In the genomic region with DNA sequence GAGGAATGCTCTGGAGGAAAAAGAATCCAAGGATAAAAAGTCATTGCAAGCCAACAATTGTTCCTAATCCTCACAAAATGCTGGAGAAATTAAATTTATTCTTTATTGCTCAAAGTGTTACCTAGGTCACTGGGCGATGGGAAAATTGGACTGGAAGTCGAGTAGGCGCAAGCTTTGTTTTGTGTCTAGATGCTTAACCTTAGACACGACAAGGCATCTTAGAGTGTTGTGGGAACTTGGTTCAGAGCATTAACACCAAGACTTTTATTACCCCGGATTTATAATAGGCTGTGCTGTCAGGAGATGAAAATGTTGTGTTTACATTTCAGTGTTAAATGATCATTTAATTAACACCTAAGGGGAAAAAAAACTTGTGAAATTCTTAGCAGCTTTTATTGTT, we compare ENCODE assay signal across 1 cellular context.
TF ChIP-seq lines count a peak whose summit lies in the region.

No MANE protein-coding gene starts in this region.

TF ChIP-seq in HEK293, 187 proteins besides CTCF, POLR2A, EP300 and RAD21 (continued from another document):
- TF ChIP-seq, protein P1, sequence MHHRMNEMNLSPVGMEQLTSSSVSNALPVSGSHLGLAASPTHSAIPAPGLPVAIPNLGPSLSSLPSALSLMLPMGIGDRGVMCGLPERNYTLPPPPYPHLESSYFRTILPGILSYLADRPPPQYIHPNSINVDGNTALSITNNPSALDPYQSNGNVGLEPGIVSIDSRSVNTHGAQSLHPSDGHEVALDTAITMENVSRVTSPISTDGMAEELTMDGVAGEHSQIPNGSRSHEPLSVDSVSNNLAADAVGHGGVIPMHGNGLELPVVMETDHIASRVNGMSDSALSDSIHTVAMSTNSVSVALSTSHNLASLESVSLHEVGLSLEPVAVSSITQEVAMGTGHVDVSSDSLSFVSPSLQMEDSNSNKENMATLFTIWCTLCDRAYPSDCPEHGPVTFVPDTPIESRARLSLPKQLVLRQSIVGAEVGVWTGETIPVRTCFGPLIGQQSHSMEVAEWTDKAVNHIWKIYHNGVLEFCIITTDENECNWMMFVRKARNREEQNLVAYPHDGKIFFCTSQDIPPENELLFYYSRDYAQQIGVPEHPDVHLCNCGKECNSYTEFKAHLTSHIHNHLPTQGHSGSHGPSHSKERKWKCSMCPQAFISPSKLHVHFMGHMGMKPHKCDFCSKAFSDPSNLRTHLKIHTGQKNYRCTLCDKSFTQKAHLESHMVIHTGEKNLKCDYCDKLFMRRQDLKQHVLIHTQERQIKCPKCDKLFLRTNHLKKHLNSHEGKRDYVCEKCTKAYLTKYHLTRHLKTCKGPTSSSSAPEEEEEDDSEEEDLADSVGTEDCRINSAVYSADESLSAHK (tag by site-specific recombination; IDR thresholded peaks at IDR 0.05) = 0 out of 2 replicates have a peak, but pooled peaks have one; percentile 46
- TF ChIP-seq ZNF391 (tag by site-specific recombination; IDR thresholded peaks at IDR 0.05; ENCODE audit: borderline replicate concordance, low read depth) (no peak), ZNF843 (tag by site-specific recombination; IDR thresholded peaks at IDR 0.05) (peak; percentile 76), ZNF560 (tag by site-specific recombination; IDR thresholded peaks at IDR 0.05; ENCODE audit: borderline replicate concordance) (no peak), ZBTB8A (tag by site-specific recombination; IDR thresholded peaks at IDR 0.05) (peak; percentile 8; the same call in 1 of the 2 replicates), GLI2 (tag by site-specific recombination; IDR thresholded peaks at IDR 0.05; ENCODE audit: borderline replicate concordance, low read depth) (no peak), IKZF3 (tag by site-specific recombination; IDR thresholded peaks at IDR 0.05) (peak; percentile 69), BCL11B (tag by site-specific recombination; IDR thresholded peaks at IDR 0.05; ENCODE audit: low read depth) (0 out of 2 replicates have a peak, but pooled peaks have one; percentile 20), ZNF112 (tag by site-specific recombination; IDR thresholded peaks at IDR 0.05) (no peak), SP7 (tag by site-specific recombination; IDR thresholded peaks at IDR 0.05) (peak; percentile 63)
- TF ChIP-seq, protein P2, sequence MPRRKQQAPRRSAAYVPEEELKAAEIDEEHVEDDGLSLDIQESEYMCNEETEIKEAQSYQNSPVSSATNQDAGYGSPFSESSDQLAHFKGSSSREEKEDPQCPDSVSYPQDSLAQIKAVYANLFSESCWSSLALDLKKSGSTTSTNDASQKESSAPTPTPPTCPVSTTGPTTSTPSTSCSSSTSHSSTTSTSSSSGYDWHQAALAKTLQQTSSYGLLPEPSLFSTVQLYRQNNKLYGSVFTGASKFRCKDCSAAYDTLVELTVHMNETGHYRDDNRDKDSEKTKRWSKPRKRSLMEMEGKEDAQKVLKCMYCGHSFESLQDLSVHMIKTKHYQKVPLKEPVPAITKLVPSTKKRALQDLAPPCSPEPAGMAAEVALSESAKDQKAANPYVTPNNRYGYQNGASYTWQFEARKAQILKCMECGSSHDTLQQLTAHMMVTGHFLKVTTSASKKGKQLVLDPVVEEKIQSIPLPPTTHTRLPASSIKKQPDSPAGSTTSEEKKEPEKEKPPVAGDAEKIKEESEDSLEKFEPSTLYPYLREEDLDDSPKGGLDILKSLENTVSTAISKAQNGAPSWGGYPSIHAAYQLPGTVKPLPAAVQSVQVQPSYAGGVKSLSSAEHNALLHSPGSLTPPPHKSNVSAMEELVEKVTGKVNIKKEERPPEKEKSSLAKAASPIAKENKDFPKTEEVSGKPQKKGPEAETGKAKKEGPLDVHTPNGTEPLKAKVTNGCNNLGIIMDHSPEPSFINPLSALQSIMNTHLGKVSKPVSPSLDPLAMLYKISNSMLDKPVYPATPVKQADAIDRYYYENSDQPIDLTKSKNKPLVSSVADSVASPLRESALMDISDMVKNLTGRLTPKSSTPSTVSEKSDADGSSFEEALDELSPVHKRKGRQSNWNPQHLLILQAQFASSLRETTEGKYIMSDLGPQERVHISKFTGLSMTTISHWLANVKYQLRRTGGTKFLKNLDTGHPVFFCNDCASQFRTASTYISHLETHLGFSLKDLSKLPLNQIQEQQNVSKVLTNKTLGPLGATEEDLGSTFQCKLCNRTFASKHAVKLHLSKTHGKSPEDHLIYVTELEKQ (tag by site-specific recombination; IDR thresholded peaks at IDR 0.05; ENCODE audit: borderline replicate concordance) = no peak
- TF ChIP-seq, protein P3, sequence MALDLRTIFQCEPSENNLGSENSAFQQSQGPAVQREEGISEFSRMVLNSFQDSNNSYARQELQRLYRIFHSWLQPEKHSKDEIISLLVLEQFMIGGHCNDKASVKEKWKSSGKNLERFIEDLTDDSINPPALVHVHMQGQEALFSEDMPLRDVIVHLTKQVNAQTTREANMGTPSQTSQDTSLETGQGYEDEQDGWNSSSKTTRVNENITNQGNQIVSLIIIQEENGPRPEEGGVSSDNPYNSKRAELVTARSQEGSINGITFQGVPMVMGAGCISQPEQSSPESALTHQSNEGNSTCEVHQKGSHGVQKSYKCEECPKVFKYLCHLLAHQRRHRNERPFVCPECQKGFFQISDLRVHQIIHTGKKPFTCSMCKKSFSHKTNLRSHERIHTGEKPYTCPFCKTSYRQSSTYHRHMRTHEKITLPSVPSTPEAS (tag by site-specific recombination; IDR thresholded peaks at IDR 0.05) = no peak
- TF ChIP-seq, protein P4, sequence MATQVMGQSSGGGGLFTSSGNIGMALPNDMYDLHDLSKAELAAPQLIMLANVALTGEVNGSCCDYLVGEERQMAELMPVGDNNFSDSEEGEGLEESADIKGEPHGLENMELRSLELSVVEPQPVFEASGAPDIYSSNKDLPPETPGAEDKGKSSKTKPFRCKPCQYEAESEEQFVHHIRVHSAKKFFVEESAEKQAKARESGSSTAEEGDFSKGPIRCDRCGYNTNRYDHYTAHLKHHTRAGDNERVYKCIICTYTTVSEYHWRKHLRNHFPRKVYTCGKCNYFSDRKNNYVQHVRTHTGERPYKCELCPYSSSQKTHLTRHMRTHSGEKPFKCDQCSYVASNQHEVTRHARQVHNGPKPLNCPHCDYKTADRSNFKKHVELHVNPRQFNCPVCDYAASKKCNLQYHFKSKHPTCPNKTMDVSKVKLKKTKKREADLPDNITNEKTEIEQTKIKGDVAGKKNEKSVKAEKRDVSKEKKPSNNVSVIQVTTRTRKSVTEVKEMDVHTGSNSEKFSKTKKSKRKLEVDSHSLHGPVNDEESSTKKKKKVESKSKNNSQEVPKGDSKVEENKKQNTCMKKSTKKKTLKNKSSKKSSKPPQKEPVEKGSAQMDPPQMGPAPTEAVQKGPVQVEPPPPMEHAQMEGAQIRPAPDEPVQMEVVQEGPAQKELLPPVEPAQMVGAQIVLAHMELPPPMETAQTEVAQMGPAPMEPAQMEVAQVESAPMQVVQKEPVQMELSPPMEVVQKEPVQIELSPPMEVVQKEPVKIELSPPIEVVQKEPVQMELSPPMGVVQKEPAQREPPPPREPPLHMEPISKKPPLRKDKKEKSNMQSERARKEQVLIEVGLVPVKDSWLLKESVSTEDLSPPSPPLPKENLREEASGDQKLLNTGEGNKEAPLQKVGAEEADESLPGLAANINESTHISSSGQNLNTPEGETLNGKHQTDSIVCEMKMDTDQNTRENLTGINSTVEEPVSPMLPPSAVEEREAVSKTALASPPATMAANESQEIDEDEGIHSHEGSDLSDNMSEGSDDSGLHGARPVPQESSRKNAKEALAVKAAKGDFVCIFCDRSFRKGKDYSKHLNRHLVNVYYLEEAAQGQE (tag by site-specific recombination; IDR thresholded peaks at IDR 0.05) = no peak
- TF ChIP-seq, protein P5, sequence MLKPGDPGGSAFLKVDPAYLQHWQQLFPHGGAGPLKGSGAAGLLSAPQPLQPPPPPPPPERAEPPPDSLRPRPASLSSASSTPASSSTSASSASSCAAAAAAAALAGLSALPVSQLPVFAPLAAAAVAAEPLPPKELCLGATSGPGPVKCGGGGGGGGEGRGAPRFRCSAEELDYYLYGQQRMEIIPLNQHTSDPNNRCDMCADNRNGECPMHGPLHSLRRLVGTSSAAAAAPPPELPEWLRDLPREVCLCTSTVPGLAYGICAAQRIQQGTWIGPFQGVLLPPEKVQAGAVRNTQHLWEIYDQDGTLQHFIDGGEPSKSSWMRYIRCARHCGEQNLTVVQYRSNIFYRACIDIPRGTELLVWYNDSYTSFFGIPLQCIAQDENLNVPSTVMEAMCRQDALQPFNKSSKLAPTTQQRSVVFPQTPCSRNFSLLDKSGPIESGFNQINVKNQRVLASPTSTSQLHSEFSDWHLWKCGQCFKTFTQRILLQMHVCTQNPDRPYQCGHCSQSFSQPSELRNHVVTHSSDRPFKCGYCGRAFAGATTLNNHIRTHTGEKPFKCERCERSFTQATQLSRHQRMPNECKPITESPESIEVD (tag by site-specific recombination; IDR thresholded peaks at IDR 0.05) = peak; percentile 83
- TF ChIP-seq, protein P6, sequence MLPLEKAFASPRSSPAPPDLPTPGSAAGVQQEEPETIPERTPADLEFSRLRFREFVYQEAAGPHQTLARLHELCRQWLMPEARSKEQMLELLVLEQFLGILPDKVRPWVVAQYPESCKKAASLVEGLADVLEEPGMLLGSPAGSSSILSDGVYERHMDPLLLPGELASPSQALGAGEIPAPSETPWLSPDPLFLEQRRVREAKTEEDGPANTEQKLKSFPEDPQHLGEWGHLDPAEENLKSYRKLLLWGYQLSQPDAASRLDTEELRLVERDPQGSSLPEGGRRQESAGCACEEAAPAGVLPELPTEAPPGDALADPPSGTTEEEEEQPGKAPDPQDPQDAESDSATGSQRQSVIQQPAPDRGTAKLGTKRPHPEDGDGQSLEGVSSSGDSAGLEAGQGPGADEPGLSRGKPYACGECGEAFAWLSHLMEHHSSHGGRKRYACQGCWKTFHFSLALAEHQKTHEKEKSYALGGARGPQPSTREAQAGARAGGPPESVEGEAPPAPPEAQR (tag by site-specific recombination; IDR thresholded peaks at IDR 0.05) = no peak
